12 cellular contexts compared by ENCODE assay signal in genomic region chrX:28847423-28847822, GRCh38.
DNase-seq lines count a peak whose midpoint lies in the region; ATAC-seq, FAIRE-seq and TF ChIP-seq lines count a peak whose summit lies in the region.
"Had no signal": no experiment of that assay in that cellular context is flagged by ENCODE, and none has a peak within 500 bp of the region (broad histone marks: within the 10 kb centered on the region; RNA-seq: fewer than 3 reads in every experiment).

No MANE protein-coding gene starts in this region.

- no peak for FAIRE-seq in HTR-8/SVneo (lab: Jason Lieb, UNC)

- WGBS in transverse colon (ENCODE audit: low coverage in 1 of 2), 2 donors = 43 to 100% methylated on average over 1 to 3 of the region's 3 CpGs

- DNase-seq in ELF-1 (ENCODE audit: low read depth, low spot score) (peak; percentile 39), amygdala (lab: John Stamatoyannopoulos, UW) (peak in 52 of 56 donors; percentile 0 to 84 (median 49)), head of caudate nucleus (peak; percentile 62 to 92 (median 83)), occipital lobe (lab: John Stamatoyannopoulos, UW) (peak; percentile 48), HTR-8/SVneo (ENCODE audit: insufficient read length, low spot score) (no peak), transverse colon (no peak)
- DNase-seq: activated naive CD4-positive, alpha-beta T cell treated with anti-CD3 and anti-CD28 coated beads, Interleukin-2, amount 50 U/mL, for 16 hours; GF-D8; OCI-M1; spleen had no signal

- ATAC-seq in HG02798 (IDR thresholded peaks at IDR 0.05; ENCODE audit: poor library complexity, unreplicated experiment) = no peak
- ATAC-seq in HG02938 (IDR thresholded peaks at IDR 0.05; ENCODE audit: unreplicated experiment) = no peak

- intact Hi-C loops in head of caudate nucleus (cut with DNase I) = loop anchor here (5.0 kb wide), 1 partner anchor 260 kb away; the partner anchor contains the start of gene IL1RAPL1
- intact Hi-C loops in transverse colon (cut with DNase I; ENCODE audit: low total_unique reads) = no loop called here

- H3K4me3 ChIP-seq in transverse colon = no peak overlapping the region
- H3K4me3 ChIP-seq: spleen had no signal

- in situ Hi-C loops in transverse colon (cut with MboI; ENCODE audit: low pct_ligation_motif_present in 1 of 4, low pct_unique_long_range_greater_than_20kb in 1 of 4, low sequenced_read_pairs in 3 of 4) = no loop called here

- H3K4me1 ChIP-seq in transverse colon = no peaks in the 10 kb centered on the region
- H3K4me1 ChIP-seq: spleen had no signal

- H3K27ac ChIP-seq in transverse colon = no peak overlapping the region
- H3K27ac ChIP-seq: spleen had no signal

- H3K9me3 ChIP-seq in transverse colon = no peaks in the 10 kb centered on the region
- H3K9me3 ChIP-seq: spleen had no signal

- TF ChIP-seq EP300 in transverse colon (IDR thresholded peaks at IDR 0.05; ENCODE audit: low read depth) = no peak

- TF ChIP-seq POLR2A in transverse colon (IDR thresholded peaks at IDR 0.05) = no peak

- no peak for TF ChIP-seq CTCF in transverse colon (IDR thresholded peaks at IDR 0.05)

- H3K27me3 ChIP-seq in transverse colon = no peaks in the 10 kb centered on the region
- H3K27me3 ChIP-seq: spleen had no signal

- H3K36me3 ChIP-seq in transverse colon = no peaks in the 10 kb centered on the region
- H3K36me3 ChIP-seq: spleen had no signal

Comparison
In these comparisons a context has a peak if more than half of its experiments do, and no peak if none do; other contexts are left out.
1. DNase-seq: peak in ELF-1 (single experiment), amygdala (52 of 56), head of caudate nucleus (42 of 42) and occipital lobe (single experiment); none in HTR-8/SVneo (single experiment) and transverse colon (single experiment).